ENCODE assay signal across 11 cellular contexts in genomic region chr1:245969274-245969673, GRCh38.
DNase-seq lines count a peak whose midpoint lies in the region; ATAC-seq and TF ChIP-seq lines count a peak whose summit lies in the region.
"Had no signal": no experiment of that assay in that cellular context is flagged by ENCODE, and none has a peak within 500 bp of the region (broad histone marks: within the 10 kb centered on the region; RNA-seq: fewer than 3 reads in every experiment).

No MANE protein-coding gene starts in this region.

- no peaks in the 10 kb centered on the region for H3K36me3 Mint-ChIP-seq in activated CD4-positive, alpha-beta T cell treated with anti-CD3 and anti-CD28 coated beads, Interleukin-2, amount 10 ng/mL, durations not matched to agents 24 days and 14 days (ENCODE audit: low read depth)

- WGBS in prostate gland: 25% methylated on average over 3 of the region's 3 CpGs

- ATAC-seq in omental fat pad (ENCODE audit: low FRiP score): peak; percentile 66
- ATAC-seq: activated CD8-positive, alpha-beta T cell treated with anti-CD3 and anti-CD28 coated beads, Interleukin-2, amount 10 ng/mL, durations not matched to agents 7 days and 5 days had no signal

- H3K4me3 ChIP-seq in prostate gland: no peak overlapping the region

- H3K4me3 Mint-ChIP-seq in activated CD4-positive, alpha-beta T cell treated with anti-CD3 and anti-CD28 coated beads, Interleukin-2, amount 10 ng/mL, durations not matched to agents 24 days and 14 days: no peak overlapping the region
- H3K4me3 Mint-ChIP-seq: activated CD8-positive, alpha-beta T cell treated with anti-CD3 and anti-CD28 coated beads, Interleukin-2, amount 10 ng/mL, durations not matched to agents 7 days and 5 days had no signal

- no peak overlapping the region for H3K27ac Mint-ChIP-seq in activated CD4-positive, alpha-beta T cell treated with anti-CD3 and anti-CD28 coated beads, Interleukin-2, amount 10 ng/mL, durations not matched to agents 24 days and 14 days
- H3K27ac Mint-ChIP-seq: activated CD8-positive, alpha-beta T cell treated with anti-CD3 and anti-CD28 coated beads, Interleukin-2, amount 10 ng/mL, durations not matched to agents 7 days and 5 days had no signal

- H3K4me1 Mint-ChIP-seq in activated CD4-positive, alpha-beta T cell treated with anti-CD3 and anti-CD28 coated beads, Interleukin-2, amount 10 ng/mL, durations not matched to agents 24 days and 14 days: peaks cover 3% of the 10 kb centered on the region

- TF ChIP-seq CTCF in omental fat pad (IDR thresholded peaks at IDR 0.05): no peak
- TF ChIP-seq CTCF in prostate gland (IDR thresholded peaks at IDR 0.05): no peak

- TF ChIP-seq POLR2A in prostate gland (IDR thresholded peaks at IDR 0.05): no peak

- H3K9me3 Mint-ChIP-seq in activated CD4-positive, alpha-beta T cell treated with anti-CD3 and anti-CD28 coated beads, Interleukin-2, amount 10 ng/mL, durations not matched to agents 24 days and 14 days: no peaks in the 10 kb centered on the region

- no peaks in the 10 kb centered on the region for H3K9me3 ChIP-seq in prostate gland

- no peaks in the 10 kb centered on the region for H3K4me1 ChIP-seq in prostate gland (replicated peaks)

- H3K27me3 Mint-ChIP-seq in activated CD4-positive, alpha-beta T cell treated with anti-CD3 and anti-CD28 coated beads, Interleukin-2, amount 10 ng/mL, durations not matched to agents 24 days and 14 days: no peaks in the 10 kb centered on the region

- no peaks in the 10 kb centered on the region for H3K36me3 ChIP-seq in prostate gland

- peak; percentile 41 for DNase-seq in ELF-1 (ENCODE audit: low read depth, low spot score)
- DNase-seq in RPMI7951 (ENCODE audit: low read depth): peak; percentile 82
- peak; percentile 59 for DNase-seq in fibroblast of gingiva (ENCODE audit: low read depth)
- DNase-seq in omental fat pad (ENCODE audit: low spot score): no peak
- DNase-seq in stimulated activated CD4-positive, alpha-beta T cell treated with anti-CD3 and anti-CD28 coated beads, Interleukin-2, amount 100 ng/mL, for 48 hours: no peak
- no peak for DNase-seq in activated CD4-positive, alpha-beta T cell treated with anti-CD3 and anti-CD28 coated beads, Interleukin-2, amount 10 ng/mL, durations not matched to agents 24 days and 14 days
- no peak for DNase-seq in prostate gland (ENCODE audit: low spot score)
- DNase-seq in activated CD8-positive, alpha-beta memory T cell treated with anti-CD3 and anti-CD28 coated beads for 24 hours: no peak
- DNase-seq: activated CD8-positive, alpha-beta T cell treated with anti-CD3 and anti-CD28 coated beads, Interleukin-2, amount 10 ng/mL, durations not matched to agents 7 days and 5 days; amniotic stem cell; NCI-H526 treated with DMSO at 0.1 percent for 48 hours had no signal

- H3K27ac ChIP-seq in prostate gland: peak overlapping the region in 1 of 2 donors; percentile 41

- H3K27me3 ChIP-seq in prostate gland (replicated peaks; ENCODE audit: insufficient read depth): no peaks in the 10 kb centered on the region

- intact Hi-C loops in activated CD4-positive, alpha-beta T cell treated with anti-CD3 and anti-CD28 coated beads, Interleukin-2, amount 10 ng/mL, durations not matched to agents 24 days and 14 days (cut with micrococcal nuclease): no loop called here
- intact Hi-C loops in prostate gland (cut with DNase I): loop anchor here (10.0 kb wide), 1 partner anchor 164 kb away; no protein-coding TSS in a partner anchor

Comparison
In these comparisons a context has a peak if more than half of its experiments do, and no peak if none do; other contexts are left out.
1. DNase-seq: peak in ELF-1 (single experiment), RPMI7951 (single experiment) and fibroblast of gingiva (single experiment); none in omental fat pad (single experiment), stimulated activated CD4-positive, alpha-beta T cell treated with anti-CD3 and anti-CD28 coated beads, Interleukin-2, amount 100 ng/mL, for 48 hours (0 of 2), activated CD4-positive, alpha-beta T cell treated with anti-CD3 and anti-CD28 coated beads, Interleukin-2, amount 10 ng/mL, durations not matched to agents 24 days and 14 days (single experiment), prostate gland (single experiment) and activated CD8-positive, alpha-beta memory T cell treated with anti-CD3 and anti-CD28 coated beads for 24 hours (single experiment).